Comparison of ENCODE assay signal across 8 cellular contexts in the genomic region with DNA sequence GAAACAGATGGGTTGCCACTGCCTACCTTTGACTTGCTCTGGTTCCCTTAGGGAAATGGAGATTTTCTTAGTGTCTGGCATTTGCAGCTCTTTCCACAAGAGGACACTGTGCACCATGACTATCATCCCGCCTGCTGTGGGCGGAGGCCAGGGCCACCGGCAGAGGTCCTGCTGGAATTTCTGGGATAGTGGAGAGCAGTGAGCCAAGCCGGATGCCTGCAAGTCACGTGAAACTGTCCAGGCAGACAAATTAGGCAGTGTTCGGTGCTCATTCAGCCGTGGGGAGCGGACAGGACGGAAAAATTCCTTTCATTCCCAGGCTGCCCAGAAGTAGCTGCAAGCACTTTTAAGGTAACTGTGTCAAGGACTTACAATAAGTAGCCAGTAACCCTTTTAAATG. TPM values are rescaled to one million over a fixed set of nuclear protein-coding genes. Genes with fewer than 3 reads are reported as not detected.
DNase-seq lines count a peak whose midpoint lies in the region; ATAC-seq and TF ChIP-seq lines count a peak whose summit lies in the region.

No MANE protein-coding gene starts in this region.

- no peaks in the 10 kb centered on the region for H3K9me3 Mint-ChIP-seq in type B pancreatic cell

- no peak overlapping the region for H3K27ac ChIP-seq in right lobe of liver

- WGBS in right lobe of liver (ENCODE audit: insufficient coverage, low coverage, low lambda C conversion rate, missing lambda C conversion rate) = 34% methylated on average over 7 of the region's 9 CpGs

- H3K36me3 ChIP-seq in right lobe of liver = no peaks in the 10 kb centered on the region

- ATAC-seq in right lobe of liver (peak; percentile 91 to 100 (median 99)), HG03354 (IDR thresholded peaks at IDR 0.05; ENCODE audit: poor library complexity, severe bottlenecking, unreplicated experiment) (no peak), GM18861 (IDR thresholded peaks at IDR 0.05; ENCODE audit: unreplicated experiment) (no peak)

- H3K9me3 ChIP-seq in right lobe of liver = no peaks in the 10 kb centered on the region

- H3K27me3 ChIP-seq in right lobe of liver = no peaks in the 10 kb centered on the region

- H3K4me3 ChIP-seq in HFF-Myc (replicated peaks; ENCODE audit: low read depth, low read length) (no peak overlapping the region), right lobe of liver (no peak overlapping the region)

- H3K4me1 ChIP-seq in right lobe of liver = no peaks in the 10 kb centered on the region

- H3K4me3 Mint-ChIP-seq in type B pancreatic cell = peak overlapping the region; percentile 77

- TF ChIP-seq POLR2A in right lobe of liver (IDR thresholded peaks at IDR 0.05) = no peak

- H3K36me3 Mint-ChIP-seq in type B pancreatic cell = peaks cover 10% of the 10 kb centered on the region

- H3K27me3 Mint-ChIP-seq in type B pancreatic cell = no peaks in the 10 kb centered on the region

- peaks cover 14% of the 10 kb centered on the region for H3K4me1 Mint-ChIP-seq in type B pancreatic cell (ENCODE audit: unreplicated experiment)

- DNase-seq in HFF-Myc (ENCODE audit: extremely low read depth, low read depth) = peak; percentile 24
- DNase-seq in NCI-H69 (lab: John Stamatoyannopoulos, UW) = peak; percentile 93
- DNase-seq in dedifferentiated amniotic fluid mesenchymal stem cell (ENCODE audit: extremely low spot score) = peak; percentile 87
- DNase-seq in right lobe of liver = peak; percentile 69 to 80 (median 71)
- peak; percentile 88 for DNase-seq in type B pancreatic cell (ENCODE audit: extremely low spot score, unreplicated experiment)
- no peak for DNase-seq in activated CD4-positive, alpha-beta T cell treated with anti-CD3 and anti-CD28 coated beads for 4 hours

- peak overlapping the region; percentile 82 for H3K27ac Mint-ChIP-seq in type B pancreatic cell

- TF ChIP-seq CTCF in HFF-Myc (IDR thresholded peaks at IDR 0.05; ENCODE audit: low read depth, low read length, missing control alignments) (peak; percentile 54), right lobe of liver (IDR thresholded peaks at IDR 0.05) (peak; percentile 55 to 71 (median 66)), type B pancreatic cell (conservative IDR thresholded peaks at IDR 0.05) (peak; percentile 95)

- intact Hi-C loops in right lobe of liver (cut with DNase I) = no loop called here

RNA-seq across cellular contexts. Expression of gene IGSF5, which starts 43.4 kb away (rescaled TPM):
- not detected for total RNA-seq in right lobe of liver
- 1.5 TPM in 2 replicates for total RNA-seq in type B pancreatic cell (ENCODE audit: low replicate concordance)

Comparison
In these comparisons a context has a peak if more than half of its experiments do, and no peak if none do; other contexts are left out.
1. DNase-seq: peak in HFF-Myc (single experiment), NCI-H69 (single experiment), dedifferentiated amniotic fluid mesenchymal stem cell (single experiment), right lobe of liver (3 of 3) and type B pancreatic cell (single experiment); none in activated CD4-positive, alpha-beta T cell treated with anti-CD3 and anti-CD28 coated beads for 4 hours (0 of 2).
2. ATAC-seq: peak in right lobe of liver (4 of 4); none in HG03354 (single experiment) and GM18861 (single experiment).
3. Peak in every context shown above with its lines, with median percentiles within 50 percentile points of each other: CTCF ChIP-seq.